In the genomic region with DNA sequence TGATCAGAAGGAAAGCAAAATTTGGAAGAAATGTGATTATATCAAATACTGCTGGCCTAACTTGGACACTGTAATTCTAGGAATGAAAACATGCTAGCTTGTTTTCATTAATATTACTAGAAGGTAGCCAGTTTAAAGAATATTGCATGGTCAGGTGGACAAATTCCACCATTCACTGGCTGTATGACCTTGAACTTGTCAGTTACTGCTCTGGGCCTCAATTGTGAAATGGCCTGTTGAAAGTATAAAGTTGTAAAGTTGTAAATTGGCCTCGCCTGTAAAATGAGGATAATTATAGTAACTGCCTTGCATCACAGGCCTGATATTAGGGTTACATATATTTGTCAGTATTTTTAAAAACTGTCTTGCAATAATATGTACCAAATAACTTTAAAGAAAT, we compare ENCODE assay signal across 17 cellular contexts.
A peak's percentile ranks its signal among the peaks of the same experiment; 100 is the strongest.
DNase-seq lines count a peak whose midpoint lies in the region; ATAC-seq and TF ChIP-seq lines count a peak whose summit lies in the region.
"Had no signal": no experiment of that assay in that cellular context is flagged by ENCODE, and none has a peak within 500 bp of the region (broad histone marks: within the 10 kb centered on the region; RNA-seq: fewer than 3 reads in every experiment).

No MANE protein-coding gene starts in this region.

- no peak overlapping the region for H2AFZ ChIP-seq in hepatocyte
- H2AFZ ChIP-seq: GM23338 had no signal

- H3K4me1 Mint-ChIP-seq in mesothelial cell of epicardium, result no peaks in the 10 kb centered on the region
- H3K4me1 Mint-ChIP-seq: CD14-positive monocyte; CD4-positive, alpha-beta memory T cell had no signal

- H3K4me3 ChIP-seq in hepatocyte, result no peak overlapping the region
- H3K4me3 ChIP-seq in right lobe of liver, result no peak overlapping the region
- H3K4me3 ChIP-seq in tibial artery, result no peak overlapping the region
- H3K4me3 ChIP-seq: BLaER1, GM23338 had no signal

- peaks cover 25% of the 10 kb centered on the region for H3K9me3 Mint-ChIP-seq in mesothelial cell of epicardium

- intact Hi-C loops in right lobe of liver (cut with DNase I), result no loop called here
- intact Hi-C loops in tibial artery (cut with DNase I; ENCODE audit: low total_unique reads), result no loop called here

- no peaks in the 10 kb centered on the region for H3K9me3 ChIP-seq in hepatocyte (ENCODE audit: low read depth)
- H3K9me3 ChIP-seq in right lobe of liver, result peaks cover 0 to 7% (median 3%) of the 10 kb centered on the region in 4 donors
- H3K9me3 ChIP-seq in tibial artery, result peaks cover 0 to 5% (median 0%) of the 10 kb centered on the region in 3 donors

- H3K79me2 ChIP-seq in hepatocyte, result no peaks in the 10 kb centered on the region

- no peaks in the 10 kb centered on the region for H4K20me1 ChIP-seq in hepatocyte (ENCODE audit: insufficient read depth, poor library complexity, severe bottlenecking)
- H4K20me1 ChIP-seq: BLaER1 had no signal

- H3K27me3 ChIP-seq in hepatocyte, result no peaks in the 10 kb centered on the region
- no peaks in the 10 kb centered on the region for H3K27me3 ChIP-seq in right lobe of liver
- H3K27me3 ChIP-seq in tibial artery, result no peaks in the 10 kb centered on the region
- H3K27me3 ChIP-seq: BLaER1 had no signal

- H3K36me3 Mint-ChIP-seq in mesothelial cell of epicardium, result peaks cover 6% of the 10 kb centered on the region
- H3K36me3 Mint-ChIP-seq: CD14-positive monocyte; CD4-positive, alpha-beta memory T cell had no signal

- peak; percentile 25 to 66 (median 56) for ATAC-seq in right lobe of liver
- ATAC-seq in HG03432 (IDR thresholded peaks at IDR 0.05; ENCODE audit: unreplicated experiment), result no peak
- ATAC-seq: GM23338 had no signal

- no peak for TF ChIP-seq POLR2A in right lobe of liver (IDR thresholded peaks at IDR 0.05)

- H3K4me3 Mint-ChIP-seq in mesothelial cell of epicardium, result no peak overlapping the region
- H3K4me3 Mint-ChIP-seq: CD14-positive monocyte; CD4-positive, alpha-beta memory T cell; GM23338 had no signal

- H3K4me2 ChIP-seq in hepatocyte, result peak overlapping the region; percentile 8
- H3K4me2 ChIP-seq: BLaER1, GM23338 had no signal

- 52% methylated on average over 1 of the region's 1 CpG for WGBS in hepatocyte (ENCODE audit: low lambda C conversion rate, missing lambda C conversion rate)
- 12% methylated on average over 1 of the region's 1 CpG for WGBS in right lobe of liver (ENCODE audit: insufficient coverage, low coverage, low lambda C conversion rate, missing lambda C conversion rate)

- no peaks in the 10 kb centered on the region for H3K27me3 Mint-ChIP-seq in mesothelial cell of epicardium (ENCODE audit: low read depth)
- H3K27me3 Mint-ChIP-seq: CD4-positive, alpha-beta memory T cell had no signal

- H3K4me1 ChIP-seq in hepatocyte (ENCODE audit: insufficient read depth) (peaks cover 6% of the 10 kb centered on the region), right lobe of liver (peaks cover 0 to 17% (median 5%) of the 10 kb centered on the region in 4 donors), tibial artery (no peaks in the 10 kb centered on the region)
- H3K4me1 ChIP-seq: BLaER1 had no signal

- H3K36me3 ChIP-seq in hepatocyte (replicated peaks; ENCODE audit: insufficient read depth, low read depth) (no peaks in the 10 kb centered on the region), right lobe of liver (no peaks in the 10 kb centered on the region), tibial artery (no peaks in the 10 kb centered on the region)
- H3K36me3 ChIP-seq: BLaER1 had no signal

- no peaks in the 10 kb centered on the region for H3K9me2 ChIP-seq in hepatocyte (replicated peaks; ENCODE audit: insufficient read depth)

- peak overlapping the region; percentile 26 for H3K27ac ChIP-seq in hepatocyte
- H3K27ac ChIP-seq in right lobe of liver, result no peak overlapping the region
- no peak overlapping the region for H3K27ac ChIP-seq in tibial artery
- H3K27ac ChIP-seq: BLaER1, HL-60 had no signal

- DNase-seq in NOMO-1 (lab: John Stamatoyannopoulos, UW; ENCODE audit: unreplicated experiment in 2 of 2) (peak; percentile 33 to 43), hepatocyte (ENCODE audit: low spot score) (no peak), right lobe of liver (no peak), NCI-H748 treated with DMSO at 0.1 percent for 48 hours (lab: John Stamatoyannopoulos, UW) (no peak), tibial artery (no peak), mesothelial cell of epicardium (ENCODE audit: low spot score in 2 of 2, unreplicated experiment in 2 of 2) (no peak)
- DNase-seq: 8988T; CD4-positive, alpha-beta memory T cell; DMS153; DMS79; GDM1; HCEC 1CT had no signal

- H3K27ac Mint-ChIP-seq in mesothelial cell of epicardium, result no peak overlapping the region
- H3K27ac Mint-ChIP-seq: CD14-positive monocyte; CD4-positive, alpha-beta memory T cell; GM23338 had no signal

- TF ChIP-seq CTCF in hepatocyte (IDR thresholded peaks at IDR 0.05; ENCODE audit: poor library complexity) (no peak), right lobe of liver (IDR thresholded peaks at IDR 0.05) (no peak), tibial artery (IDR thresholded peaks at IDR 0.05) (no peak), mesothelial cell of epicardium (IDR thresholded peaks at IDR 0.05; ENCODE audit: unreplicated experiment) (no peak)

Comparison
In these comparisons a context has a peak if more than half of its experiments do, and no peak if none do; other contexts are left out.
1. DNase-seq: peak in NOMO-1 (2 of 2); none in hepatocyte (single experiment), right lobe of liver (0 of 3), NCI-H748 treated with DMSO at 0.1 percent for 48 hours (single experiment), tibial artery (0 of 2) and mesothelial cell of epicardium (0 of 2).